Comparison of ENCODE assay signal across 32 cellular contexts in the genomic region with DNA sequence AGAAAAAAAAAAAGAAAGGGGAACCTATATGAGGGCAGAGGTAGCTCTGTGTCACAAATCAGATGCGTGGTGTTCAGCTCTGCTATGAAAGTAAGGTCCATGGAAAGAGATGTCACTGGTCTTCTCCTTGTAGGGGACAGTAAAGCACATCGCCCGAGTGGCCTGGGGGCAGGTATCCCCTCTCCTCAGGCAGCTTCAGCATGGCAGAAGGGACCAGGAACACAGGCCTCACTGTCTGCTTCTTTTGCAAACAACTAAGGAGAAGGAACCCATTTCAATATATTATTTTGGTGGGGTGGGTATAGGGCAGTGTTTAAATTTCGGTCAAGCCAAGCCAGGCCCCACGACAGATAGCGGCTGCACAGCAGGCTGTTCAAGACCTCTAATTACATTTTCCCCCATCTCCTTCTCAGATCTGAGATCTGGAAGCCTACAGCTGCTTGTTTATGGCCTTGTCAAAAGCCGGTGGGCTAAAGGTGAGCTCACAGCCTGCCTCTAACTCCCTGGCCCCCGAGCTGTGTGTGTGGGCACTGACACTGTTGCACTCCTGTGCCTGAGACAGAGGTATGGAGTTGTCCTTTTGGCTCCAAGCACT.
"Had no signal": no experiment of that assay in that cellular context is flagged by ENCODE, and none has a peak within 500 bp of the region (broad histone marks: within the 10 kb centered on the region; RNA-seq: fewer than 3 reads in every experiment).

No MANE protein-coding gene starts in this region.

- H3K9me3 ChIP-seq: ascending aorta, Peyer's patch, SJSA1 had no signal

- H3K4me1 ChIP-seq: ascending aorta, Peyer's patch, SJSA1 had no signal

- H3K36me3 Mint-ChIP-seq: activated naive CD8-positive, alpha-beta T cell treated with anti-CD3 and anti-CD28 coated beads for 36 hours had no signal

- ATAC-seq: activated CD8-positive, alpha-beta T cell treated with anti-CD3 and anti-CD28 coated beads for 36 hours; activated T-cell treated with anti-CD3 and anti-CD28 coated beads, Interleukin-2, amount 50 U/mL, for 72 hours; activated T-helper 17 cell treated with anti-CD3 and anti-CD28 coated beads, Interleukin-2, amount 50 U/mL, for 72 hours; PC-3 had no signal

- H3K4me1 Mint-ChIP-seq: activated naive CD8-positive, alpha-beta T cell treated with anti-CD3 and anti-CD28 coated beads for 36 hours; activated T-helper 17 cell treated with anti-CD3 and anti-CD28 coated beads, Interleukin-2, amount 50 U/mL, for 72 hours; central memory CD8-positive, alpha-beta T cell had no signal

- H3K27ac ChIP-seq: ascending aorta, cardiac muscle cell, Peyer's patch, SJSA1, WERI-Rb-1 had no signal

- H3K36me3 ChIP-seq: ascending aorta, cardiac muscle cell, Peyer's patch, SJSA1, WERI-Rb-1 had no signal

- H3K27me3 ChIP-seq: ascending aorta, cardiac muscle cell, Peyer's patch had no signal

- DNase-seq: activated CD4-positive, alpha-beta T cell treated with anti-CD3 and anti-CD28 coated beads for 1 hour; activated CD4-positive, alpha-beta T cell treated with anti-CD3 and anti-CD28 coated beads for 48 hours; activated CD4-positive, CD25-positive, alpha-beta regulatory T cell; activated CD8-positive, alpha-beta T cell treated with anti-CD3 and anti-CD28 coated beads for 36 hours; activated effector memory CD4-positive, alpha-beta T cell treated with anti-CD3 and anti-CD28 coated beads, Interleukin-2, amount 50 U/mL, for 16 hours; activated naive CD4-positive, alpha-beta T cell; activated naive CD4-positive, alpha-beta T cell treated with anti-CD3 and anti-CD28 coated beads, Interleukin-2, amount 50 U/mL, for 16 hours; activated naive CD8-positive, alpha-beta T cell treated with anti-CD3 and anti-CD28 coated beads for 36 hours; activated T-cell treated with anti-CD3 and anti-CD28 coated beads, Interleukin-2, amount 50 U/mL, for 1 hour; activated T-cell treated with anti-CD3 and anti-CD28 coated beads, Interleukin-2, amount 50 U/mL, for 72 hours; amygdala; KG1; MM.1S; NCI-H1105; NCI-H1436; NCI-H1694; NCI-H1930; NCI-H345; NCI-H524 treated with DMSO at 0.1 percent for 48 hours; NCI-H748 treated with DMSO at 0.1 percent for 48 hours; NK-92 treated with Interleukin-12 subunit alpha and Interleukin-12 subunit beta, amount 100 ng/mL, for 24 hours; PC-3; Peyer's patch; RPMI8226; SHP77 treated with DMSO at 0.1 percent for 48 hours; T1000; WERI-Rb-1 had no signal

- H3K4me3 Mint-ChIP-seq: activated CD8-positive, alpha-beta T cell treated with anti-CD3 and anti-CD28 coated beads for 36 hours; activated naive CD8-positive, alpha-beta T cell treated with anti-CD3 and anti-CD28 coated beads for 36 hours; activated T-cell treated with anti-CD3 and anti-CD28 coated beads, Interleukin-2, amount 50 U/mL, for 72 hours; activated T-helper 17 cell treated with anti-CD3 and anti-CD28 coated beads, Interleukin-2, amount 50 U/mL, for 72 hours; central memory CD8-positive, alpha-beta T cell had no signal

- H3K9me3 Mint-ChIP-seq: activated CD8-positive, alpha-beta T cell treated with anti-CD3 and anti-CD28 coated beads for 36 hours; activated naive CD8-positive, alpha-beta T cell treated with anti-CD3 and anti-CD28 coated beads for 36 hours; activated T-cell treated with anti-CD3 and anti-CD28 coated beads, Interleukin-2, amount 50 U/mL, for 72 hours; activated T-helper 17 cell treated with anti-CD3 and anti-CD28 coated beads, Interleukin-2, amount 50 U/mL, for 72 hours; central memory CD8-positive, alpha-beta T cell had no signal

- H3K4me3 ChIP-seq: ascending aorta, cardiac muscle cell, Peyer's patch, SJSA1 had no signal

- H3K27ac Mint-ChIP-seq: activated CD8-positive, alpha-beta T cell treated with anti-CD3 and anti-CD28 coated beads for 36 hours; activated naive CD8-positive, alpha-beta T cell treated with anti-CD3 and anti-CD28 coated beads for 36 hours; activated T-cell treated with anti-CD3 and anti-CD28 coated beads, Interleukin-2, amount 50 U/mL, for 72 hours; activated T-helper 17 cell treated with anti-CD3 and anti-CD28 coated beads, Interleukin-2, amount 50 U/mL, for 72 hours had no signal
